Comparison of ENCODE assay signal across 9 cellular contexts in the genomic region with DNA sequence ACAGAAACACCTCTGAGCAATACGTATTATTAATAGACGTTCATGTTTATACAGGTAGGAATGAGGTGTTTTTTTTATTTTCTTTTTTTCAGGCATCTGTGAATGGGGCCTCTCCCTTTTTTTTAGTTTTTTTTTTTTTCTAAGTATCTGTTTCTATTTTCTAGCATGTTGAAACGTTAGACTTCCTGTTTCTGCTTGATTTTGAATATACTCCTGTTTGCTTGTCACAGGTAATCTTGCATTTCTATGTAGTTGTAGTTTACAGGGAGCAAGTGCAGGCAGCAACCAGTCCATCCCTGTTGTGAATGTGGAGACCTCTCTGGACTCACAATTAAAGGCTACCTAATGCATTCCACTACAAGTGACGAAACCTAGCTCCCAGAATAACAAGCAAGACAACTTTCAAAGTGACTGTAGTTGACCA. TPM values are rescaled to one million over a fixed set of nuclear protein-coding genes. Genes with fewer than 3 reads are reported as not detected.
DNase-seq lines count a peak whose midpoint lies in the region; ATAC-seq and TF ChIP-seq lines count a peak whose summit lies in the region.
"Had no signal": no experiment of that assay in that cellular context is flagged by ENCODE, and none has a peak within 500 bp of the region (broad histone marks: within the 10 kb centered on the region; RNA-seq: fewer than 3 reads in every experiment).

No MANE protein-coding gene starts in this region.

- H3K9me3 ChIP-seq in suprapubic skin, result no peaks in the 10 kb centered on the region

- H3K27me3 ChIP-seq in suprapubic skin, result no peaks in the 10 kb centered on the region

- H3K27ac Mint-ChIP-seq in activated T-cell treated with anti-CD3 and anti-CD28 coated beads, Interleukin-2, amount 50 U/mL, for 24 hours, result peak overlapping the region; percentile 97
- peak overlapping the region; percentile 96 for H3K27ac Mint-ChIP-seq in activated CD4-positive, alpha-beta memory T cell treated with anti-CD3 and anti-CD28 coated beads for 36 hours

- H3K4me1 ChIP-seq in suprapubic skin, result peaks cover 75% of the 10 kb centered on the region

- intact Hi-C loops in activated CD4-positive, alpha-beta memory T cell treated with anti-CD3 and anti-CD28 coated beads for 36 hours (cut with micrococcal nuclease), result loop anchor here (1.0 kb wide), 3 partner anchors 8 to 64 kb away; no protein-coding TSS in a partner anchor

- no peaks in the 10 kb centered on the region for H3K27me3 Mint-ChIP-seq in activated T-cell treated with anti-CD3 and anti-CD28 coated beads, Interleukin-2, amount 50 U/mL, for 24 hours
- no peaks in the 10 kb centered on the region for H3K27me3 Mint-ChIP-seq in activated CD4-positive, alpha-beta memory T cell treated with anti-CD3 and anti-CD28 coated beads for 36 hours

- no peaks in the 10 kb centered on the region for H3K36me3 ChIP-seq in suprapubic skin

- no peak for TF ChIP-seq EP300 in suprapubic skin (IDR thresholded peaks at IDR 0.05)

- POLR2A ChIA-PET in activated CD4-positive, alpha-beta memory T cell treated with anti-CD3 and anti-CD28 coated beads for 36 hours (lab: Charles Lee), result interaction anchor here (0.9 to 21.3 kb wide), 8 partner anchors 10 to 63 kb away, joined by 3 to 504 read pairs (median 4); a partner anchor contains a TSS

- peak overlapping the region; percentile 40 for H3K4me3 ChIP-seq in suprapubic skin

- peak overlapping the region; percentile 78 for H3K27ac ChIP-seq in suprapubic skin

- H3K4me3 Mint-ChIP-seq in activated T-cell treated with anti-CD3 and anti-CD28 coated beads, Interleukin-2, amount 50 U/mL, for 24 hours, result peak overlapping the region; percentile 70
- H3K4me3 Mint-ChIP-seq in activated CD4-positive, alpha-beta memory T cell treated with anti-CD3 and anti-CD28 coated beads for 36 hours, result peak overlapping the region; percentile 71

- no peak for TF ChIP-seq POLR2A in suprapubic skin (IDR thresholded peaks at IDR 0.05)

- H3K4me1 Mint-ChIP-seq in activated T-cell treated with anti-CD3 and anti-CD28 coated beads, Interleukin-2, amount 50 U/mL, for 24 hours (ENCODE audit: low read depth), result peaks cover 99% of the 10 kb centered on the region
- H3K4me1 Mint-ChIP-seq in activated CD4-positive, alpha-beta memory T cell treated with anti-CD3 and anti-CD28 coated beads for 36 hours (ENCODE audit: low read depth), result peaks cover 95% of the 10 kb centered on the region

- no peak for TF ChIP-seq CTCF in suprapubic skin (IDR thresholded peaks at IDR 0.05)

- peaks cover 38% of the 10 kb centered on the region for H3K36me3 Mint-ChIP-seq in activated T-cell treated with anti-CD3 and anti-CD28 coated beads, Interleukin-2, amount 50 U/mL, for 24 hours (ENCODE audit: low read depth)
- H3K36me3 Mint-ChIP-seq in activated CD4-positive, alpha-beta memory T cell treated with anti-CD3 and anti-CD28 coated beads for 36 hours, result peaks cover 6% of the 10 kb centered on the region

- WGBS in suprapubic skin, result 51% methylated on average over 4 of the region's 4 CpGs

- CTCF ChIA-PET in activated CD4-positive, alpha-beta memory T cell treated with anti-CD3 and anti-CD28 coated beads for 36 hours (lab: Charles Lee), result interaction anchor here (0.6 to 7.0 kb wide), 5 partner anchors 18 to 79 kb away, joined by 3 to 45 read pairs (median 7); a partner anchor contains a TSS

- no peaks in the 10 kb centered on the region for H3K9me3 Mint-ChIP-seq in activated T-cell treated with anti-CD3 and anti-CD28 coated beads, Interleukin-2, amount 50 U/mL, for 24 hours
- no peaks in the 10 kb centered on the region for H3K9me3 Mint-ChIP-seq in activated CD4-positive, alpha-beta memory T cell treated with anti-CD3 and anti-CD28 coated beads for 36 hours

- no peak for DNase-seq in activated T-cell treated with anti-CD3 and anti-CD28 coated beads, Interleukin-2, amount 50 U/mL, for 24 hours
- DNase-seq in activated T-cell treated with anti-CD3 and anti-CD28 coated beads for 4 hours (no peak), suprapubic skin (ENCODE audit: low spot score in 2 of 2) (no peak), DMS114 treated with DMSO at 0.1 percent for 48 hours (lab: John Stamatoyannopoulos, UW; ENCODE audit: unreplicated experiment) (no peak), NCI-H1694 (lab: John Stamatoyannopoulos, UW) (no peak), NCI-H1436 treated with DMSO at 0.1 percent for 48 hours (lab: John Stamatoyannopoulos, UW) (no peak)
- DNase-seq in activated CD4-positive, alpha-beta memory T cell treated with anti-CD3 and anti-CD28 coated beads for 36 hours, result no peak
- DNase-seq: NCI-H510A had no signal

- ATAC-seq in HG02884 (IDR thresholded peaks at IDR 0.05; ENCODE audit: unreplicated experiment), result peak; percentile 29

RNA-seq across cellular contexts. Expression of a gene that starts 22.8 kb away (rescaled TPM):
- total RNA-seq in activated CD4-positive, alpha-beta memory T cell treated with anti-CD3 and anti-CD28 coated beads for 36 hours, result 100 to 1,000 TPM; 153 to 159 TPM
- total RNA-seq in suprapubic skin, result 10 to 100 TPM; 37.2 to 49.1 (median 43.3) TPM
